ENCODE assay signal across 17 cellular contexts in genomic region chr21:30958737-30959136, GRCh38.
A peak's percentile ranks its signal among the peaks of the same experiment; 100 is the strongest.
DNase-seq lines count a peak whose midpoint lies in the region; ATAC-seq and TF ChIP-seq lines count a peak whose summit lies in the region.
"Had no signal": no experiment of that assay in that cellular context is flagged by ENCODE, and none has a peak within 500 bp of the region (broad histone marks: within the 10 kb centered on the region; RNA-seq: fewer than 3 reads in every experiment).

No MANE protein-coding gene starts in this region.

- H3K27me3 ChIP-seq in right cardiac atrium (ENCODE audit: control insufficient read depth, insufficient read depth): no peaks in the 10 kb centered on the region
- H3K27me3 ChIP-seq in left lung: no peaks in the 10 kb centered on the region
- H3K27me3 ChIP-seq in aorta (ENCODE audit: control insufficient read depth in 1 of 2, insufficient read depth in 2 of 2, low read length in 1 of 2): no peaks in the 10 kb centered on the region
- H3K27me3 ChIP-seq: BLaER1 treated with 17β-estradiol and CSF1 and Interleukin-3, amounts not matched to agents 10 nM and 100 nM had no signal

- TF ChIP-seq CTCF in left lung (IDR thresholded peaks at IDR 0.05) (no peak), omental fat pad (IDR thresholded peaks at IDR 0.05) (no peak)

- H3K4me3 ChIP-seq in right cardiac atrium (ENCODE audit: low read length) (no peak overlapping the region), left lung (no peak overlapping the region), aorta (ENCODE audit: low read length in 2 of 2) (no peak overlapping the region)
- H3K4me3 ChIP-seq: BLaER1 treated with 17β-estradiol and CSF1 and Interleukin-3, amounts not matched to agents 10 nM and 100 nM had no signal

- no peak overlapping the region for H3K27ac ChIP-seq in right cardiac atrium (ENCODE audit: low read length)
- H3K27ac ChIP-seq in left lung: no peak overlapping the region
- no peak overlapping the region for H3K27ac ChIP-seq in aorta (ENCODE audit: low read depth in 1 of 2, low read length in 2 of 2)
- H3K27ac ChIP-seq: BLaER1 treated with 17β-estradiol and CSF1 and Interleukin-3, amounts not matched to agents 10 nM and 100 nM; C4-2B had no signal

- in situ Hi-C loops in ACHN (cut with HindIII; ENCODE audit: low pct_ligation_motif_present, low pct_unique_long_range_greater_than_20kb, low sequenced_read_pairs): no loop called here

- H3K9me3 ChIP-seq in right cardiac atrium (ENCODE audit: control insufficient read depth, low read length) (no peaks in the 10 kb centered on the region), left lung (no peaks in the 10 kb centered on the region), aorta (ENCODE audit: control insufficient read depth, low read length) (peaks cover 2% of the 10 kb centered on the region)
- H3K9me3 ChIP-seq: BLaER1 treated with 17β-estradiol and CSF1 and Interleukin-3, amounts not matched to agents 10 nM and 100 nM; Caco-2 had no signal

- H3K36me3 ChIP-seq in left lung (no peaks in the 10 kb centered on the region), aorta (ENCODE audit: control insufficient read depth in 1 of 2, insufficient read depth in 2 of 2, low read length in 1 of 2) (no peaks in the 10 kb centered on the region)
- H3K36me3 ChIP-seq: BLaER1 treated with 17β-estradiol and CSF1 and Interleukin-3, amounts not matched to agents 10 nM and 100 nM had no signal

- peaks cover 2% of the 10 kb centered on the region for H3K4me1 ChIP-seq in right cardiac atrium (ENCODE audit: control insufficient read depth, insufficient read depth, low read length)
- no peaks in the 10 kb centered on the region for H3K4me1 ChIP-seq in left lung
- H3K4me1 ChIP-seq in aorta (ENCODE audit: control insufficient read depth in 1 of 2, insufficient read depth in 2 of 2, low read length in 2 of 2): no peaks in the 10 kb centered on the region
- H3K4me1 ChIP-seq: BLaER1 treated with 17β-estradiol and CSF1 and Interleukin-3, amounts not matched to agents 10 nM and 100 nM; Caco-2 had no signal

- intact Hi-C loops in right cardiac atrium (cut with DNase I): no loop called here
- intact Hi-C loops in Right ventricle myocardium superior (cut with DNase I): no loop called here
- intact Hi-C loops in left lung (cut with DNase I): no loop called here
- intact Hi-C loops in aorta (cut with DNase I): no loop called here

- ATAC-seq in right cardiac atrium (peak; percentile 85 to 91), Right ventricle myocardium superior (ENCODE audit: poor library complexity) (no peak), left lung (peak; percentile 45), omental fat pad (ENCODE audit: low FRiP score) (peak; percentile 73), aorta (ENCODE audit: low FRiP score) (peak; percentile 49)
- ATAC-seq: CD8-positive, alpha-beta T cell had no signal

- DNase-seq in right cardiac atrium (no peak), Right ventricle myocardium superior (no peak), left lung (no peak), omental fat pad (ENCODE audit: low spot score) (no peak), aorta (no peak), NCI-H1417 treated with DMSO at 0.1 percent for 48 hours (lab: John Stamatoyannopoulos, UW) (no peak), ACHN (no peak)
- DNase-seq: 8988T; AML-193; Caco-2; Calu3; CD4-positive, alpha-beta T cell; CD8-positive, alpha-beta T cell; DMS79 treated with DMSO at 0.1 percent for 48 hours; GF-D8 had no signal

- 45% methylated on average over 7 of the region's 7 CpGs for WGBS in right cardiac atrium
- WGBS in aorta, 2 donors: 29 to 40% methylated on average over 7 of the region's 7 CpGs
